Comparison of ENCODE assay signal across 8 cellular contexts in the genomic region with DNA sequence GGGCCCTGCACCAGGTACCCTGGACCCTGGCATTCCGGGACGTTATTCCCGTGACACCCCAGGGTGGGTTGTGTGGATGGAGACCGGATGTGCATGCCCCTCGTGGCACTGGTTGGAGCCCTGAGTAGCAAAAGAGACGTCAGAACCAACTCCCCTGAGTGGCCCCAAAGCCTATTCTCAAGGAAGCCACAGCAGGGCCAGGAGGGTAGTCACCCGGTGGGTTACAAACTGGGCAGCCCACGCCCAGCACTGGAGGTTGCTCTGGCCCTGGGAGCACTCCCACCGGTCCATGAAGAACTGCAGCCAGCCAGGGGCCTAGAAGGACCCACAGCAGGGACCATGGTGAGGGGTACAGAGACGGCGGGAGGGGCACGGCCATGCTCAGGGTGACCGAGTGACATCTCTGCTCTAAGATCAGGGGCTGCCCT. TPM values are rescaled to one million over a fixed set of nuclear protein-coding genes. Genes with fewer than 3 reads are reported as not detected.
DNase-seq lines count a peak whose midpoint lies in the region; ATAC-seq and TF ChIP-seq lines count a peak whose summit lies in the region.

No MANE protein-coding gene starts in this region.

- no peaks in the 10 kb centered on the region for H3K9me3 Mint-ChIP-seq in chondrocyte (ENCODE audit: low read depth)

- H2BK15ac ChIP-seq in neuronal stem cell (ENCODE audit: low read length): peak overlapping the region; percentile 99

- peaks cover 45 to 47% of the 10 kb centered on the region in 2 donors for H3K4me1 ChIP-seq in neuronal stem cell (ENCODE audit: control insufficient read depth in 2 of 2, insufficient read depth in 1 of 2, low read depth in 1 of 2, low read length in 2 of 2)

- H3K27ac Mint-ChIP-seq in chondrocyte (ENCODE audit: unreplicated experiment): peak overlapping the region; percentile 74

- no peak for TF ChIP-seq CTCF in chondrocyte (IDR thresholded peaks at IDR 0.05)

- H4K8ac ChIP-seq in neuronal stem cell (ENCODE audit: low read depth, low read length): no peak overlapping the region

- peak overlapping the region; percentile 22 for H3K4me3 Mint-ChIP-seq in chondrocyte (ENCODE audit: unreplicated experiment)

- H3K36me3 Mint-ChIP-seq in chondrocyte (ENCODE audit: low read depth): no peaks in the 10 kb centered on the region

- peak overlapping the region; percentile 85 for H3K9ac ChIP-seq in neuronal stem cell (ENCODE audit: low read depth, low read length, poor library complexity)

- peak overlapping the region; percentile 87 for H3K18ac ChIP-seq in neuronal stem cell (ENCODE audit: low read length)

- no peak overlapping the region for H3K4me2 ChIP-seq in neuronal stem cell (ENCODE audit: insufficient read depth, low read length, poor library complexity, severe bottlenecking)

- no peaks in the 10 kb centered on the region for H3K27me3 Mint-ChIP-seq in chondrocyte (ENCODE audit: low read depth)

- H2BK120ac ChIP-seq in neuronal stem cell (ENCODE audit: low read depth, low read length): no peak overlapping the region

- peak overlapping the region; percentile 96 for H2AK5ac ChIP-seq in neuronal stem cell (ENCODE audit: low read depth, low read length)

- H4K91ac ChIP-seq in neuronal stem cell (ENCODE audit: low read depth, low read length, poor library complexity): no peak overlapping the region

- H3K4me3 ChIP-seq in neuronal stem cell (ENCODE audit: low read length in 2 of 2): peak overlapping the region in 1 of 2 donors; percentile 47

- no peak overlapping the region for H3K27ac ChIP-seq in neuronal stem cell (replicated peaks; ENCODE audit: low read length)

- in situ Hi-C loops in ACHN (cut with HindIII; ENCODE audit: low pct_ligation_motif_present, low pct_unique_long_range_greater_than_20kb, low sequenced_read_pairs): no loop called here

- no peaks in the 10 kb centered on the region for H3K36me3 ChIP-seq in neuronal stem cell (replicated peaks in 1 of 2; ENCODE audit: control insufficient read depth in 2 of 2, insufficient read depth in 2 of 2, low read length in 2 of 2)

- DNase-seq in EL: peak; percentile 34
- peak; percentile 62 for DNase-seq in NAMALWA (ENCODE audit: low spot score)
- DNase-seq in chondrocyte (ENCODE audit: low spot score): no peak
- no peak for DNase-seq in neuronal stem cell (ENCODE audit: low spot score)
- no peak for DNase-seq in ACHN
- DNase-seq in medulla oblongata (ENCODE audit: extremely low spot score): no peak

- peaks cover 0 to 46% (median 5%) of the 10 kb centered on the region in 3 experiments for H3K27me3 ChIP-seq in neuronal stem cell (ENCODE audit: control insufficient read depth in 3 of 3, insufficient read depth in 3 of 3, low read depth in 1 of 3, low read length in 3 of 3)

- ATAC-seq in HG03520 (IDR thresholded peaks at IDR 0.05; ENCODE audit: unreplicated experiment) (no peak), HG03521 (IDR thresholded peaks at IDR 0.05; ENCODE audit: unreplicated experiment) (no peak)

- no CpG with 5 or more reads among the region's 13 CpGs for WGBS in neuronal stem cell (ENCODE audit: extremely low coverage in 2 of 2, insufficient read length in 2 of 2, insufficient replicate concordance in 1 of 2), 2 donors

- H3K4ac ChIP-seq in neuronal stem cell (ENCODE audit: low read length): no peak overlapping the region

- H3K9me3 ChIP-seq in neuronal stem cell (replicated peaks in 1 of 2; ENCODE audit: control insufficient read depth in 2 of 2, insufficient read depth in 1 of 2, low read depth in 1 of 2, low read length in 2 of 2): no peaks in the 10 kb centered on the region

- H2AFZ ChIP-seq in neuronal stem cell (ENCODE audit: low read length): no peak overlapping the region

- peak overlapping the region; percentile 75 for H3K23ac ChIP-seq in neuronal stem cell (ENCODE audit: low read depth, low read length, poor library complexity)

- H3K79me1 ChIP-seq in neuronal stem cell (ENCODE audit: low read depth, low read length): peaks cover 19% of the 10 kb centered on the region

- peaks cover 56% of the 10 kb centered on the region for H3K4me1 Mint-ChIP-seq in chondrocyte (ENCODE audit: low read depth)

- H2BK5ac ChIP-seq in neuronal stem cell (ENCODE audit: low read length): no peak overlapping the region

- H2BK12ac ChIP-seq in neuronal stem cell (ENCODE audit: low read length): peak overlapping the region; percentile 73

- H3K14ac ChIP-seq in neuronal stem cell (ENCODE audit: low read length): peak overlapping the region; percentile 76

RNA-seq across cellular contexts. Expression of gene KLF16, which starts 7.5 kb away (rescaled TPM):
- total RNA-seq in chondrocyte: 25.0 to 38.9 TPM (median 38.9 TPM) in 3 replicates
- polyA plus RNA-seq in neuronal stem cell (2013, experiment 1 of 2): 12.8 TPM
- polyA plus RNA-seq in neuronal stem cell (2013, experiment 2 of 2): 12.5 TPM

RNA-seq across cellular contexts. Expression of gene REXO1, which starts 7.6 kb away (rescaled TPM):
- total RNA-seq in chondrocyte: 22.2 to 24.9 TPM (median 24.9 TPM) in 3 replicates
- 15.0 TPM for polyA plus RNA-seq in neuronal stem cell (2013, experiment 1 of 2)
- 16.5 TPM for polyA plus RNA-seq in neuronal stem cell (2013, experiment 2 of 2)

RNA-seq across cellular contexts. Expression of gene ABHD17A, which starts 29.5 kb away (rescaled TPM):
- total RNA-seq in chondrocyte: 54.6 to 60.2 TPM (median 54.6 TPM) in 3 replicates
- 44.4 TPM for polyA plus RNA-seq in neuronal stem cell (2013, experiment 1 of 2)
- 44.1 TPM for polyA plus RNA-seq in neuronal stem cell (2013, experiment 2 of 2)

RNA-seq across cellular contexts. Expression of gene ATP8B3, which starts 43.8 kb away (rescaled TPM):
- 1.9 to 6.0 TPM (median 5.7 TPM) in 3 replicates for total RNA-seq in chondrocyte
- 0.79 TPM for polyA plus RNA-seq in neuronal stem cell (2013, experiment 1 of 2)
- 0.80 TPM for polyA plus RNA-seq in neuronal stem cell (2013, experiment 2 of 2)

RNA-seq across cellular contexts. Expression of gene ADAT3, which starts 49.4 kb away (rescaled TPM):
- 3.2 to 4.3 TPM (median 3.6 TPM) in 3 replicates for total RNA-seq in chondrocyte
- polyA plus RNA-seq in neuronal stem cell (2013, experiment 1 of 2): 4.4 TPM
- 3.8 TPM for polyA plus RNA-seq in neuronal stem cell (2013, experiment 2 of 2)

Comparison
In these comparisons a context has a peak if more than half of its experiments do, and no peak if none do; other contexts are left out.
1. DNase-seq: peak in EL (single experiment) and NAMALWA (single experiment); none in chondrocyte (single experiment), neuronal stem cell (single experiment), ACHN (single experiment) and medulla oblongata (single experiment).